ENCODE assay signal across 11 cellular contexts in the genomic region with DNA sequence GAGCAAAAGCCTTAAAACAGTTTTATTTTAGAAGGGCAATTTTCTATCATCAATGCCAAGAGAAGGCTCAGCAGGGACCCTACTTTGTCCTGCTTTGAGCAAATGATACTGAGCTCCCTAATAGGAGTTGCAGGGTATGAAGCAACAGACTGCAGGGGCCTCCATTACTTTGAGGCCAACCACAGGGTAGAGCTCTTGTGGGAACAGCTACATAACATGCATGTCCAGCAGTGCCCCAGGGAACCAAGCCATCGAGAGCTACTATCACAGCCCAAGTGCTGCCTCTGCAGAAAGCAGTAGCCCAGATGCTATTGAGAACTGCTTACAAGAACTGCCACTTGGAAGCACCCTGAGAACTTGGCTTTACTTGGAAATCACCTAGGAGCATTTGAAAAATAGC.
DNase-seq lines count a peak whose midpoint lies in the region; ATAC-seq and TF ChIP-seq lines count a peak whose summit lies in the region.
"Had no signal": no experiment of that assay in that cellular context is flagged by ENCODE, and none has a peak within 500 bp of the region (broad histone marks: within the 10 kb centered on the region; RNA-seq: fewer than 3 reads in every experiment).

No MANE protein-coding gene starts in this region.

- H3K79me2 ChIP-seq in GM23248 (ENCODE audit: insufficient read depth): no peaks in the 10 kb centered on the region

- no peaks in the 10 kb centered on the region for H3K27me3 ChIP-seq in psoas muscle (ENCODE audit: insufficient read depth in 3 of 3, low read length in 2 of 3)
- H3K27me3 ChIP-seq in GM23248 (replicated peaks; ENCODE audit: insufficient read depth): no peaks in the 10 kb centered on the region

- H3K27me3 Mint-ChIP-seq in WTC11 (ENCODE audit: low read depth): no peaks in the 10 kb centered on the region

- no peak overlapping the region for H3K4me3 ChIP-seq in psoas muscle
- no peak overlapping the region for H3K4me3 ChIP-seq in GM23248

- H4K20me1 ChIP-seq in GM23248 (ENCODE audit: insufficient read depth): no peaks in the 10 kb centered on the region

- H3K4me1 ChIP-seq in psoas muscle (no peaks in the 10 kb centered on the region), GM23248 (ENCODE audit: insufficient read depth) (peaks cover 12% of the 10 kb centered on the region)

- no peaks in the 10 kb centered on the region for H3K9me3 Mint-ChIP-seq in WTC11
- H3K9me3 Mint-ChIP-seq: activated T-cell treated with anti-CD3 and anti-CD28 coated beads, Interleukin-2, amount 50 U/mL, for 24 hours had no signal

- no peak overlapping the region for H3K27ac ChIP-seq in psoas muscle
- H3K27ac ChIP-seq in GM23248: no peak overlapping the region

- H3K9me2 ChIP-seq in GM23248 (ENCODE audit: insufficient read depth): no peaks in the 10 kb centered on the region

- H3F3A ChIP-seq in GM23248 (ENCODE audit: insufficient read depth): 0 out of 2 replicates have a peak, but pooled peaks cover 14% of the 10 kb centered on the region

- peak; percentile 15 for DNase-seq in HEK293T (ENCODE audit: extremely low spot score)
- DNase-seq in WTC11 (ENCODE audit: low spot score): no peak
- DNase-seq in Right ventricle myocardium superior: peak; percentile 57
- DNase-seq in psoas muscle: no peak
- no peak for DNase-seq in inferior parietal cortex (ENCODE audit: extremely low spot score)
- DNase-seq in NCI-H82 (lab: John Stamatoyannopoulos, UW): no peak
- DNase-seq in GM23248: no peak
- DNase-seq: activated CD4-positive, CD25-positive, alpha-beta regulatory T cell; activated T-cell treated with anti-CD3 and anti-CD28 coated beads, Interleukin-2, amount 50 U/mL, for 24 hours; NK-92 treated with Interleukin-12 subunit alpha and Interleukin-12 subunit beta, amount 100 ng/mL, for 24 hours had no signal

- H3K36me3 Mint-ChIP-seq in WTC11: no peaks in the 10 kb centered on the region

- in situ Hi-C loops in GM23248 (cut with MboI): no loop called here

- H3K4me3 Mint-ChIP-seq in WTC11: no peak overlapping the region
- H3K4me3 Mint-ChIP-seq: activated T-cell treated with anti-CD3 and anti-CD28 coated beads, Interleukin-2, amount 50 U/mL, for 24 hours had no signal

- 17 to 40% (median 28%) methylated on average over 1 of the region's 1 CpG for WGBS in psoas muscle, 3 donors
- 100% methylated on average over 1 of the region's 1 CpG for WGBS in GM23248 (ENCODE audit: low coverage in 1 of 2, low lambda C conversion rate in 2 of 2, missing lambda C conversion rate in 2 of 2), 2 experiments

- intact Hi-C loops in Right ventricle myocardium superior (cut with DNase I) (no loop called here), psoas muscle (cut with DNase I) (no loop called here)

- H3K27ac Mint-ChIP-seq in WTC11: no peak overlapping the region
- H3K27ac Mint-ChIP-seq: activated T-cell treated with anti-CD3 and anti-CD28 coated beads, Interleukin-2, amount 50 U/mL, for 24 hours had no signal

- H3K4me2 ChIP-seq in GM23248 (ENCODE audit: unreplicated experiment): no peak overlapping the region

- CTCF ChIA-PET in HEK293T (lab: Yijun Ruan, JAX) (no interaction called here), WTC11 (lab: Charles Lee) (no interaction called here)

- ATAC-seq in WTC11 (peak; percentile 76), Right ventricle myocardium superior (ENCODE audit: poor library complexity) (peak; percentile 30), psoas muscle (peak in 3 of 4 donors; percentile 40 to 60 (median 59)), HG02610 (IDR thresholded peaks at IDR 0.05; ENCODE audit: unreplicated experiment) (no peak)

- H2AFZ ChIP-seq in GM23248: no peak overlapping the region

- H3K4me1 Mint-ChIP-seq in WTC11: peaks cover 24% of the 10 kb centered on the region

- POLR2A ChIA-PET in HEK293T (lab: Yijun Ruan, JAX) (no interaction called here), WTC11 (lab: Charles Lee) (no interaction called here)

- H3K36me3 ChIP-seq in psoas muscle (ENCODE audit: insufficient read depth in 1 of 2, low read depth in 1 of 2) (no peaks in the 10 kb centered on the region), GM23248 (ENCODE audit: low read depth) (no peaks in the 10 kb centered on the region)

- no peaks in the 10 kb centered on the region for H3K9me3 ChIP-seq in psoas muscle
- no peaks in the 10 kb centered on the region for H3K9me3 ChIP-seq in GM23248 (ENCODE audit: low read depth)

- TF ChIP-seq CTCF in WTC11 (IDR thresholded peaks at IDR 0.05) (no peak), psoas muscle (IDR thresholded peaks at IDR 0.05) (no peak)

- H3K9ac ChIP-seq in GM23248: no peak overlapping the region

TF ChIP-seq in HEK293T, 16 proteins besides CTCF, POLR2A, EP300 and RAD21:
- TF ChIP-seq, protein P1, sequence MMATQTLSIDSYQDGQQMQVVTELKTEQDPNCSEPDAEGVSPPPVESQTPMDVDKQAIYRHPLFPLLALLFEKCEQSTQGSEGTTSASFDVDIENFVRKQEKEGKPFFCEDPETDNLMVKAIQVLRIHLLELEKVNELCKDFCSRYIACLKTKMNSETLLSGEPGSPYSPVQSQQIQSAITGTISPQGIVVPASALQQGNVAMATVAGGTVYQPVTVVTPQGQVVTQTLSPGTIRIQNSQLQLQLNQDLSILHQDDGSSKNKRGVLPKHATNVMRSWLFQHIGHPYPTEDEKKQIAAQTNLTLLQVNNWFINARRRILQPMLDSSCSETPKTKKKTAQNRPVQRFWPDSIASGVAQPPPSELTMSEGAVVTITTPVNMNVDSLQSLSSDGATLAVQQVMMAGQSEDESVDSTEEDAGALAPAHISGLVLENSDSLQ (IDR thresholded peaks at IDR 0.05): no peak
- no peak for TF ChIP-seq SUZ12 (IDR thresholded peaks at IDR 0.05)
- TF ChIP-seq ARNT (IDR thresholded peaks at IDR 0.05): no peak
- TF ChIP-seq ZNF384 (IDR thresholded peaks at IDR 0.05): no peak
- TF ChIP-seq L3MBTL2 (conservative IDR thresholded peaks at IDR 0.05): no peak
- no peak for TF ChIP-seq CTBP1 (IDR thresholded peaks at IDR 0.05; ENCODE audit: borderline replicate concordance)
- TF ChIP-seq FOXA1 (IDR thresholded peaks at IDR 0.05): no peak
- no peak for TF ChIP-seq TARDBP (IDR thresholded peaks at IDR 0.05)

TF ChIP-seq in WTC11, 78 proteins besides CTCF, POLR2A, EP300 and RAD21:
- TF ChIP-seq MYBL2 (CRISPR knock-in tag; IDR thresholded peaks at IDR 0.05) (no peak), SOX15 (CRISPR knock-in tag; IDR thresholded peaks at IDR 0.05) (no peak), JAZF1 (CRISPR knock-in tag; IDR thresholded peaks at IDR 0.05) (no peak), ZNF232 (CRISPR knock-in tag; IDR thresholded peaks at IDR 0.05) (no peak), ATF1 (CRISPR knock-in tag; IDR thresholded peaks at IDR 0.05) (no peak)
- TF ChIP-seq, protein P2, sequence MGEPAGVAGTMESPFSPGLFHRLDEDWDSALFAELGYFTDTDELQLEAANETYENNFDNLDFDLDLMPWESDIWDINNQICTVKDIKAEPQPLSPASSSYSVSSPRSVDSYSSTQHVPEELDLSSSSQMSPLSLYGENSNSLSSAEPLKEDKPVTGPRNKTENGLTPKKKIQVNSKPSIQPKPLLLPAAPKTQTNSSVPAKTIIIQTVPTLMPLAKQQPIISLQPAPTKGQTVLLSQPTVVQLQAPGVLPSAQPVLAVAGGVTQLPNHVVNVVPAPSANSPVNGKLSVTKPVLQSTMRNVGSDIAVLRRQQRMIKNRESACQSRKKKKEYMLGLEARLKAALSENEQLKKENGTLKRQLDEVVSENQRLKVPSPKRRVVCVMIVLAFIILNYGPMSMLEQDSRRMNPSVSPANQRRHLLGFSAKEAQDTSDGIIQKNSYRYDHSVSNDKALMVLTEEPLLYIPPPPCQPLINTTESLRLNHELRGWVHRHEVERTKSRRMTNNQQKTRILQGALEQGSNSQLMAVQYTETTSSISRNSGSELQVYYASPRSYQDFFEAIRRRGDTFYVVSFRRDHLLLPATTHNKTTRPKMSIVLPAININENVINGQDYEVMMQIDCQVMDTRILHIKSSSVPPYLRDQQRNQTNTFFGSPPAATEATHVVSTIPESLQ (CRISPR knock-in tag; IDR thresholded peaks at IDR 0.05): no peak
- TF ChIP-seq, protein P3, sequence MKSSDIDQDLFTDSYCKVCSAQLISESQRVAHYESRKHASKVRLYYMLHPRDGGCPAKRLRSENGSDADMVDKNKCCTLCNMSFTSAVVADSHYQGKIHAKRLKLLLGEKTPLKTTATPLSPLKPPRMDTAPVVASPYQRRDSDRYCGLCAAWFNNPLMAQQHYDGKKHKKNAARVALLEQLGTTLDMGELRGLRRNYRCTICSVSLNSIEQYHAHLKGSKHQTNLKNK (CRISPR knock-in tag; IDR thresholded peaks at IDR 0.05): no peak
- TF ChIP-seq, protein P4, sequence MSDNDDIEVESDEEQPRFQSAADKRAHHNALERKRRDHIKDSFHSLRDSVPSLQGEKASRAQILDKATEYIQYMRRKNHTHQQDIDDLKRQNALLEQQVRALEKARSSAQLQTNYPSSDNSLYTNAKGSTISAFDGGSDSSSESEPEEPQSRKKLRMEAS (CRISPR knock-in tag; IDR thresholded peaks at IDR 0.05): no peak
- TF ChIP-seq, protein P5, sequence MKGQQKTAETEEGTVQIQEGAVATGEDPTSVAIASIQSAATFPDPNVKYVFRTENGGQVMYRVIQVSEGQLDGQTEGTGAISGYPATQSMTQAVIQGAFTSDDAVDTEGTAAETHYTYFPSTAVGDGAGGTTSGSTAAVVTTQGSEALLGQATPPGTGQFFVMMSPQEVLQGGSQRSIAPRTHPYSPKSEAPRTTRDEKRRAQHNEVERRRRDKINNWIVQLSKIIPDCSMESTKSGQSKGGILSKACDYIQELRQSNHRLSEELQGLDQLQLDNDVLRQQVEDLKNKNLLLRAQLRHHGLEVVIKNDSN (CRISPR knock-in tag; IDR thresholded peaks at IDR 0.05): no peak

Comparison
In these comparisons a context has a peak if more than half of its experiments do, and no peak if none do; other contexts are left out.
1. DNase-seq: peak in HEK293T (single experiment) and Right ventricle myocardium superior (single experiment); none in WTC11 (single experiment), psoas muscle (0 of 2), inferior parietal cortex (single experiment), NCI-H82 (single experiment) and GM23248 (single experiment).